Comparison of ENCODE assay signal across 8 cellular contexts in genomic region chr17:41835214-41835799, GRCh38. TPM values are rescaled to one million over a fixed set of nuclear protein-coding genes. Genes with fewer than 3 reads are reported as not detected.
A peak's percentile ranks its signal among the peaks of the same experiment; 100 is the strongest.
DNase-seq lines count a peak whose midpoint lies in the region; ATAC-seq and TF ChIP-seq lines count a peak whose summit lies in the region.

No MANE protein-coding gene starts in this region.

- H3K27ac ChIP-seq in Panc1 (ENCODE audit: low read length) = peak overlapping the region; percentile 89
- peak overlapping the region; percentile 24 for H3K27ac ChIP-seq in neural cell (ENCODE audit: low read length)

- peak overlapping the region; percentile 90 for H3K9ac ChIP-seq in neural cell (ENCODE audit: low read length)

- no peaks in the 10 kb centered on the region for H3K9me2 ChIP-seq in neural cell (ENCODE audit: insufficient read depth, low read length)

- in situ Hi-C loops in Panc1 (cut with HindIII; ENCODE audit: low pct_unique_long_range_greater_than_20kb, low sequenced_read_pairs) = no loop called here

- H3K79me2 ChIP-seq in neural cell (replicated peaks; ENCODE audit: insufficient read depth, low read length) = peaks cover 17% of the 10 kb centered on the region

- peak; percentile 29 for ATAC-seq in GM19397 (IDR thresholded peaks at IDR 0.05; ENCODE audit: unreplicated experiment)
- ATAC-seq in Panc1 = peak; percentile 60
- no peak for ATAC-seq in HG02938 (IDR thresholded peaks at IDR 0.05; ENCODE audit: unreplicated experiment)
- no peak for ATAC-seq in HG03378 (IDR thresholded peaks at IDR 0.05; ENCODE audit: unreplicated experiment)

- peak overlapping the region; percentile 75 to 88 for H3K4me3 ChIP-seq in Panc1 (ENCODE audit: low read depth in 2 of 2, low read length in 2 of 2)
- peak overlapping the region; percentile 95 for H3K4me3 ChIP-seq in neural cell (ENCODE audit: low read length)

- no peak for TF ChIP-seq RAD21 in neural cell (conservative IDR thresholded peaks at IDR 0.05)

- H3K4me1 ChIP-seq in Panc1 (ENCODE audit: control insufficient read depth, insufficient read depth, low read length) = peaks cover 7% of the 10 kb centered on the region

- POLR2A ChIA-PET in Panc1 (lab: Charles Lee) = no interaction called here

- TF ChIP-seq CTCF in Panc1 (IDR thresholded peaks at IDR 0.05) (no peak), neural cell (IDR thresholded peaks at IDR 0.05; ENCODE audit: poor library complexity, severe bottlenecking) (no peak)

- no peaks in the 10 kb centered on the region for H3K9me3 ChIP-seq in Panc1 (ENCODE audit: control insufficient read depth, insufficient read depth, low read depth, low read length)
- H3K9me3 ChIP-seq in neural cell (ENCODE audit: low read length) = no peaks in the 10 kb centered on the region

- CTCF ChIA-PET in Panc1 (lab: Charles Lee) = no interaction called here

- BruUV-seq in Panc1 (replicated peaks; lab: Mats Ljungman, UMichigan) = no TSS peak

- intact Hi-C loops in Panc1 (cut with micrococcal nuclease; ENCODE audit: unreplicated experiment) = no loop called here

- TF ChIP-seq EP300 in neural cell (conservative IDR thresholded peaks at IDR 0.05; ENCODE audit: poor library complexity, severe bottlenecking) = no peak

- no peaks in the 10 kb centered on the region for H3K27me3 ChIP-seq in Panc1 (ENCODE audit: control insufficient read depth, insufficient read depth, low read length)
- H3K27me3 ChIP-seq in neural cell (ENCODE audit: insufficient read depth, low read depth, low read length) = no peaks in the 10 kb centered on the region

- no peaks in the 10 kb centered on the region for H4K20me1 ChIP-seq in neural cell (ENCODE audit: insufficient read depth)

- H3F3A ChIP-seq in neural cell (ENCODE audit: insufficient read depth, low read length, poor library complexity, severe bottlenecking) = no peaks in the 10 kb centered on the region

- DNase-seq in AG08396 (ENCODE audit: low spot score) = peak; percentile 50
- no peak for DNase-seq in Panc1 (ENCODE audit: low read depth, low spot score)
- peak; percentile 40 for DNase-seq in epidermal melanocyte (ENCODE audit: insufficient read length, low spot score)
- DNase-seq in D341Med (ENCODE audit: low spot score) = no peak

- peak overlapping the region; percentile 82 for H3K4me2 ChIP-seq in neural cell (ENCODE audit: low read length)

- H3K36me3 ChIP-seq in Panc1 (ENCODE audit: control insufficient read depth, insufficient read depth, low read length) (no peaks in the 10 kb centered on the region), neural cell (ENCODE audit: insufficient read depth, low read length) (no peaks in the 10 kb centered on the region)

- H2AFZ ChIP-seq in neural cell (ENCODE audit: low read depth, low read length) = peak overlapping the region; percentile 79

TF ChIP-seq in neural cell, 6 proteins besides CTCF, POLR2A, EP300 and RAD21:
- TF ChIP-seq EZH2 (IDR thresholded peaks at IDR 0.05; ENCODE audit: borderline replicate concordance, insufficient read depth, low read length, poor library complexity, severe bottlenecking) = no peak
- TF ChIP-seq POLR2AphosphoS5 (IDR thresholded peaks at IDR 0.05) = no peak
- TF ChIP-seq, protein P1, sequence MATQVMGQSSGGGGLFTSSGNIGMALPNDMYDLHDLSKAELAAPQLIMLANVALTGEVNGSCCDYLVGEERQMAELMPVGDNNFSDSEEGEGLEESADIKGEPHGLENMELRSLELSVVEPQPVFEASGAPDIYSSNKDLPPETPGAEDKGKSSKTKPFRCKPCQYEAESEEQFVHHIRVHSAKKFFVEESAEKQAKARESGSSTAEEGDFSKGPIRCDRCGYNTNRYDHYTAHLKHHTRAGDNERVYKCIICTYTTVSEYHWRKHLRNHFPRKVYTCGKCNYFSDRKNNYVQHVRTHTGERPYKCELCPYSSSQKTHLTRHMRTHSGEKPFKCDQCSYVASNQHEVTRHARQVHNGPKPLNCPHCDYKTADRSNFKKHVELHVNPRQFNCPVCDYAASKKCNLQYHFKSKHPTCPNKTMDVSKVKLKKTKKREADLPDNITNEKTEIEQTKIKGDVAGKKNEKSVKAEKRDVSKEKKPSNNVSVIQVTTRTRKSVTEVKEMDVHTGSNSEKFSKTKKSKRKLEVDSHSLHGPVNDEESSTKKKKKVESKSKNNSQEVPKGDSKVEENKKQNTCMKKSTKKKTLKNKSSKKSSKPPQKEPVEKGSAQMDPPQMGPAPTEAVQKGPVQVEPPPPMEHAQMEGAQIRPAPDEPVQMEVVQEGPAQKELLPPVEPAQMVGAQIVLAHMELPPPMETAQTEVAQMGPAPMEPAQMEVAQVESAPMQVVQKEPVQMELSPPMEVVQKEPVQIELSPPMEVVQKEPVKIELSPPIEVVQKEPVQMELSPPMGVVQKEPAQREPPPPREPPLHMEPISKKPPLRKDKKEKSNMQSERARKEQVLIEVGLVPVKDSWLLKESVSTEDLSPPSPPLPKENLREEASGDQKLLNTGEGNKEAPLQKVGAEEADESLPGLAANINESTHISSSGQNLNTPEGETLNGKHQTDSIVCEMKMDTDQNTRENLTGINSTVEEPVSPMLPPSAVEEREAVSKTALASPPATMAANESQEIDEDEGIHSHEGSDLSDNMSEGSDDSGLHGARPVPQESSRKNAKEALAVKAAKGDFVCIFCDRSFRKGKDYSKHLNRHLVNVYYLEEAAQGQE (IDR thresholded peaks at IDR 0.05; ENCODE audit: borderline replicate concordance) = no peak
- TF ChIP-seq MXI1 (conservative IDR thresholded peaks at IDR 0.05; ENCODE audit: poor library complexity, severe bottlenecking) = no peak
- no peak for TF ChIP-seq TAF1 (IDR thresholded peaks at IDR 0.05; ENCODE audit: low read depth)
- TF ChIP-seq SMC3 (conservative IDR thresholded peaks at IDR 0.05; ENCODE audit: poor library complexity) = no peak

RNA-seq across cellular contexts. Expression of gene NT5C3B, which starts 0.7 kb away (rescaled TPM):
- total RNA-seq in Panc1 (2021; ENCODE audit: unreplicated experiment) = 118 TPM
- 135 TPM for polyA plus RNA-seq in Panc1 (2012; ENCODE audit: insufficient read length)
- 272 and 281 TPM in 2 replicates for polyA plus RNA-seq in neural cell
- 169 and 177 TPM in 2 replicates for polyA minus RNA-seq in neural cell

RNA-seq across cellular contexts. Expression of gene KLHL10, which starts 2.3 kb away (rescaled TPM):
- total RNA-seq in Panc1 (2021; ENCODE audit: unreplicated experiment) = not detected
- not detected for polyA plus RNA-seq in Panc1 (2012; ENCODE audit: insufficient read length)
- 0.22 TPM in 1 of 2 replicates, not detected in the other for polyA plus RNA-seq in neural cell
- polyA minus RNA-seq in neural cell = not detected in 2 replicates

RNA-seq across cellular contexts. Expression of gene FKBP10, which starts 22.5 kb away (rescaled TPM):
- 190 TPM for total RNA-seq in Panc1 (2021; ENCODE audit: unreplicated experiment)
- 299 TPM for polyA plus RNA-seq in Panc1 (2012; ENCODE audit: insufficient read length)
- polyA plus RNA-seq in neural cell = 3.5 and 7.6 TPM in 2 replicates
- polyA minus RNA-seq in neural cell = 2.9 and 3.1 TPM in 2 replicates

RNA-seq across cellular contexts. Expression of gene P3H4, which starts 23.6 kb away (rescaled TPM):
- total RNA-seq in Panc1 (2021; ENCODE audit: unreplicated experiment) = 58.9 TPM
- polyA plus RNA-seq in Panc1 (2012; ENCODE audit: insufficient read length) = 110 TPM
- 17.8 and 20.5 TPM in 2 replicates for polyA plus RNA-seq in neural cell
- 17.0 and 20.7 TPM in 2 replicates for polyA minus RNA-seq in neural cell

RNA-seq across cellular contexts. Expression of gene KLHL11, which starts 29.9 kb away (rescaled TPM):
- total RNA-seq in Panc1 (2021; ENCODE audit: unreplicated experiment) = 12.5 TPM
- polyA plus RNA-seq in Panc1 (2012; ENCODE audit: insufficient read length) = 0.76 TPM
- 30.3 and 31.1 TPM in 2 replicates for polyA plus RNA-seq in neural cell
- polyA minus RNA-seq in neural cell = 94.0 and 102 TPM in 2 replicates

Comparison
In these comparisons a context has a peak if more than half of its experiments do, and no peak if none do; other contexts are left out.
1. DNase-seq: peak in AG08396 (single experiment) and epidermal melanocyte (single experiment); none in Panc1 (single experiment) and D341Med (single experiment).
2. ATAC-seq: peak in GM19397 (single experiment) and Panc1 (single experiment); none in HG02938 (single experiment) and HG03378 (single experiment).